ENCODE assay signal across 16 cellular contexts in the genomic region with DNA sequence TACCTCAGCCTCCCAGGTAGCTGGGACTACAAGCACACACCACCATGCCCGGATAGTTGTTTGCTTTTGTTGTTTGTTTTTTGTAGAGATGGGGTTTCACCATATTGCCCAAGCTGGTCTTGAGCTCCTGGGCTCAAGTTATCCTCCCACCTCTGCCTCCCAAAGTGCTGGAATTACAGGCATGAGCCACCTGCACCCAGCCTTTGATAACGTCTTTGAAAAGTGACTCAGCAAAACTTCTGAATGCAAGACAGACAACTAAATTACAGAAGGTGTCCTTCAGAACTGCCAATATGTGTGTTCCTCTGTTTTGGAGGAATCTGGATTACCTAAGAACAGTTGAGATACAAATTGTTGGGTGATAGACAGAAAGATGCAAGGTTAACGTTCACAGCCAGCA.
A peak's percentile ranks its signal among the peaks of the same experiment; 100 is the strongest.
DNase-seq lines count a peak whose midpoint lies in the region; ATAC-seq and TF ChIP-seq lines count a peak whose summit lies in the region.
"Had no signal": no experiment of that assay in that cellular context is flagged by ENCODE, and none has a peak within 500 bp of the region (broad histone marks: within the 10 kb centered on the region; RNA-seq: fewer than 3 reads in every experiment).

No MANE protein-coding gene starts in this region.

- no peaks in the 10 kb centered on the region for H4K20me1 ChIP-seq in OCI-LY3 (ENCODE audit: insufficient read depth, low read length)

- WGBS in endodermal cell (ENCODE audit: insufficient coverage in 1 of 2, insufficient read length in 1 of 2), 2 experiments, result 79 to 83% methylated on average over 2 of the region's 3 CpGs

- H3K9ac ChIP-seq in OCI-LY3 (ENCODE audit: low read length), result no peak overlapping the region
- H3K9ac ChIP-seq in endodermal cell (ENCODE audit: extremely low read depth, low read length, poor library complexity, severe bottlenecking), result no peak overlapping the region

- H3K4me3 Mint-ChIP-seq in activated naive CD4-positive, alpha-beta T cell treated with anti-CD3 and anti-CD28 coated beads for 36 hours, result no peak overlapping the region
- H3K4me3 Mint-ChIP-seq in endodermal cell, result no peak overlapping the region
- H3K4me3 Mint-ChIP-seq in stimulated activated memory B cell treated with anti-CD40 and anti-IgM and Interleukin-4, amounts not matched to agents 10 μg/mL and 1 μg/mL and 100 μg/mL, for 72 hours, result no peak overlapping the region

- H3K4me1 ChIP-seq in OCI-LY3 (ENCODE audit: low read length), result peaks cover 20% of the 10 kb centered on the region
- H3K4me1 ChIP-seq in endodermal cell (ENCODE audit: control insufficient read depth, insufficient read depth, low read length), result no peaks in the 10 kb centered on the region

- H3K27me3 Mint-ChIP-seq in activated naive CD4-positive, alpha-beta T cell treated with anti-CD3 and anti-CD28 coated beads for 36 hours (ENCODE audit: low read depth), result no peaks in the 10 kb centered on the region
- no peaks in the 10 kb centered on the region for H3K27me3 Mint-ChIP-seq in endodermal cell (ENCODE audit: insufficient read depth)
- H3K27me3 Mint-ChIP-seq in stimulated activated memory B cell treated with anti-CD40 and anti-IgM and Interleukin-4, amounts not matched to agents 10 μg/mL and 1 μg/mL and 100 μg/mL, for 72 hours, result no peaks in the 10 kb centered on the region

- no peaks in the 10 kb centered on the region for H3K36me3 Mint-ChIP-seq in activated naive CD4-positive, alpha-beta T cell treated with anti-CD3 and anti-CD28 coated beads, Interleukin-2, amount 50 U/mL, for 72 hours
- H3K36me3 Mint-ChIP-seq in activated naive CD4-positive, alpha-beta T cell treated with anti-CD3 and anti-CD28 coated beads for 36 hours (ENCODE audit: low read depth), result peaks cover 20% of the 10 kb centered on the region
- H3K36me3 Mint-ChIP-seq in endodermal cell (ENCODE audit: low read depth), result peaks cover 41% of the 10 kb centered on the region
- H3K36me3 Mint-ChIP-seq in stimulated activated memory B cell treated with anti-CD40 and anti-IgM and Interleukin-4, amounts not matched to agents 10 μg/mL and 1 μg/mL and 100 μg/mL, for 72 hours, result peaks cover 21% of the 10 kb centered on the region

- CTCF ChIA-PET in activated naive CD4-positive, alpha-beta T cell treated with anti-CD3 and anti-CD28 coated beads for 36 hours (lab: Charles Lee), result no interaction called here

- H3K27ac ChIP-seq in OCI-LY3 (ENCODE audit: low read length) (no peak overlapping the region), endodermal cell (ENCODE audit: low read depth, low read length) (no peak overlapping the region)
- H3K27ac ChIP-seq: brain microvascular endothelial cell, lower lobe of right lung, neutrophil had no signal

- H3K27ac Mint-ChIP-seq in activated naive CD4-positive, alpha-beta T cell treated with anti-CD3 and anti-CD28 coated beads, Interleukin-2, amount 50 U/mL, for 72 hours, result peak overlapping the region; percentile 79 to 82
- no peak overlapping the region for H3K27ac Mint-ChIP-seq in activated naive CD4-positive, alpha-beta T cell treated with anti-CD3 and anti-CD28 coated beads for 36 hours
- peak overlapping the region; percentile 30 for H3K27ac Mint-ChIP-seq in endodermal cell
- H3K27ac Mint-ChIP-seq in stimulated activated memory B cell treated with anti-CD40 and anti-IgM and Interleukin-4, amounts not matched to agents 10 μg/mL and 1 μg/mL and 100 μg/mL, for 72 hours, result peak overlapping the region; percentile 82

- no peak for ATAC-seq in activated naive CD4-positive, alpha-beta T cell treated with anti-CD3 and anti-CD28 coated beads, Interleukin-2, amount 50 U/mL, for 72 hours
- ATAC-seq in stimulated activated memory B cell treated with anti-CD40 and anti-IgM and Interleukin-4, amounts not matched to agents 10 μg/mL and 1 μg/mL and 100 μg/mL, for 72 hours, result no peak
- ATAC-seq in HG03439 (IDR thresholded peaks at IDR 0.05; ENCODE audit: unreplicated experiment) (no peak), GM18520 (IDR thresholded peaks at IDR 0.05; ENCODE audit: unreplicated experiment) (no peak)

- H3K36me3 ChIP-seq in OCI-LY3 (replicated peaks; ENCODE audit: low read depth, low read length) (no peaks in the 10 kb centered on the region), endodermal cell (ENCODE audit: control insufficient read depth, insufficient read depth, low read length) (peaks cover 21% of the 10 kb centered on the region)
- H3K36me3 ChIP-seq: brain microvascular endothelial cell had no signal

- no peak overlapping the region for H3K4me2 ChIP-seq in OCI-LY3 (ENCODE audit: low read length)

- intact Hi-C loops in activated naive CD4-positive, alpha-beta T cell treated with anti-CD3 and anti-CD28 coated beads for 36 hours (cut with micrococcal nuclease), result no loop called here

- no peaks in the 10 kb centered on the region for H3K79me2 ChIP-seq in OCI-LY3 (ENCODE audit: low read length)

- TF ChIP-seq CTCF in OCI-LY3 (IDR thresholded peaks at IDR 0.05; ENCODE audit: low read depth, low read length), result no peak
- TF ChIP-seq CTCF in endodermal cell (conservative IDR thresholded peaks at IDR 0.05), result no peak

- no peak for DNase-seq in activated naive CD4-positive, alpha-beta T cell treated with anti-CD3 and anti-CD28 coated beads, Interleukin-2, amount 50 U/mL, for 72 hours (ENCODE audit: low spot score in 2 of 2)
- DNase-seq in activated naive CD4-positive, alpha-beta T cell treated with anti-CD3 and anti-CD28 coated beads for 36 hours, result no peak
- no peak for DNase-seq in endodermal cell
- no peak for DNase-seq in activated CD8-positive, alpha-beta memory T cell treated with anti-CD3 and anti-CD28 coated beads, Interleukin-2, amount 50 U/mL, for 4 hours
- DNase-seq: activated CD4-positive, alpha-beta T cell treated with anti-CD3 and anti-CD28 coated beads for 48 hours; activated effector memory CD4-positive, alpha-beta T cell treated with Interleukin-2 at 50 U/mL for 16 hours; brain microvascular endothelial cell; Kasumi-1; lower lobe of right lung; NCI-H1694; stimulated activated naive CD4-positive, alpha-beta T cell treated with Interleukin-2 at 50 U/mL for 16 hours had no signal

- no peaks in the 10 kb centered on the region for H3K9me3 Mint-ChIP-seq in activated naive CD4-positive, alpha-beta T cell treated with anti-CD3 and anti-CD28 coated beads, Interleukin-2, amount 50 U/mL, for 72 hours
- H3K9me3 Mint-ChIP-seq in activated naive CD4-positive, alpha-beta T cell treated with anti-CD3 and anti-CD28 coated beads for 36 hours, result no peaks in the 10 kb centered on the region
- no peaks in the 10 kb centered on the region for H3K9me3 Mint-ChIP-seq in endodermal cell
- no peaks in the 10 kb centered on the region for H3K9me3 Mint-ChIP-seq in stimulated activated memory B cell treated with anti-CD40 and anti-IgM and Interleukin-4, amounts not matched to agents 10 μg/mL and 1 μg/mL and 100 μg/mL, for 72 hours

- peak overlapping the region; percentile 64; the same call in 1 of the 2 replicates for H2AFZ ChIP-seq in OCI-LY3 (ENCODE audit: low read depth, low read length)

- H3K4me3 ChIP-seq in OCI-LY3 (ENCODE audit: low read length) (no peak overlapping the region), endodermal cell (ENCODE audit: low read length) (no peak overlapping the region)
- H3K4me3 ChIP-seq: lower lobe of right lung had no signal

- peaks cover 30% of the 10 kb centered on the region for H3K4me1 Mint-ChIP-seq in activated naive CD4-positive, alpha-beta T cell treated with anti-CD3 and anti-CD28 coated beads for 36 hours (ENCODE audit: low read depth)
- peaks cover 37% of the 10 kb centered on the region for H3K4me1 Mint-ChIP-seq in endodermal cell
- peaks cover 44% of the 10 kb centered on the region for H3K4me1 Mint-ChIP-seq in stimulated activated memory B cell treated with anti-CD40 and anti-IgM and Interleukin-4, amounts not matched to agents 10 μg/mL and 1 μg/mL and 100 μg/mL, for 72 hours

- H3K9me3 ChIP-seq in OCI-LY3 (ENCODE audit: insufficient read depth, low read length) (no peaks in the 10 kb centered on the region), endodermal cell (ENCODE audit: control insufficient read depth, low read length) (no peaks in the 10 kb centered on the region)
- H3K9me3 ChIP-seq: lower lobe of right lung, neutrophil had no signal

- H3K27me3 ChIP-seq in OCI-LY3 (ENCODE audit: low read depth, low read length) (no peaks in the 10 kb centered on the region), endodermal cell (ENCODE audit: control insufficient read depth, insufficient read depth, low read length, poor library complexity, severe bottlenecking) (no peaks in the 10 kb centered on the region)
- H3K27me3 ChIP-seq: brain microvascular endothelial cell had no signal
